1 cellular context compared by ENCODE assay signal in the genomic region with DNA sequence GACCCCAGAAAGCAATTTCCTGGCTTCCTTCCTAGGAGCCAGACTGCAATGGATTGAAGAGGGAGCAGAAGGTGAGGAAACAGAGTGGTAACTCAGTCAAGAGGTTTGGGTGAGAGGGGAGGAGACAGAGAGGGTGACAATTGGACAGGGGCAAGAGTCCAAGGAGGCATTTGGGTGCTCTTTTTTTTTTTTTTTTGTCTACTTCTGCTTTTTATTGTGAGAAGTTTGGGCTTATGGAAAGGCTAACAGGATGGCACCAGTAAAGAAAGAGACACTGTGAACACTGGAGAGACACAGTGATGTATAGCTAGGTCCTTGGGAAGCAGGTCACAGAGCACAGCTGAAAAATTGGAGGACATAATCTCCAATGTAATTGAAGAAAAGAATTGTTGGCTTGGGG.
A peak's percentile ranks its signal among the peaks of the same experiment; 100 is the strongest.
TF ChIP-seq lines count a peak whose summit lies in the region.

No MANE protein-coding gene starts in this region.

TF ChIP-seq in K562, 482 proteins besides CTCF, POLR2A, EP300 and RAD21:
- TF ChIP-seq, protein P1, sequence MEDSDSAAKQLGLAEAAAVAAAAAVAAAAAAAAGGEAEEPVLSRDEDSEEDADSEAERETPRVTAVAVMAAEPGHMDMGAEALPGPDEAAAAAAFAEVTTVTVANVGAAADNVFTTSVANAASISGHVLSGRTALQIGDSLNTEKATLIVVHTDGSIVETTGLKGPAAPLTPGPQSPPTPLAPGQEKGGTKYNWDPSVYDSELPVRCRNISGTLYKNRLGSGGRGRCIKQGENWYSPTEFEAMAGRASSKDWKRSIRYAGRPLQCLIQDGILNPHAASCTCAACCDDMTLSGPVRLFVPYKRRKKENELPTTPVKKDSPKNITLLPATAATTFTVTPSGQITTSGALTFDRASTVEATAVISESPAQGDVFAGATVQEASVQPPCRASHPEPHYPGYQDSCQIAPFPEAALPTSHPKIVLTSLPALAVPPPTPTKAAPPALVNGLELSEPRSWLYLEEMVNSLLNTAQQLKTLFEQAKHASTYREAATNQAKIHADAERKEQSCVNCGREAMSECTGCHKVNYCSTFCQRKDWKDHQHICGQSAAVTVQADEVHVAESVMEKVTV (CRISPR knock-in tag; IDR thresholded peaks at IDR 0.05): no peak
- peak; percentile 66 for TF ChIP-seq ZBTB40 (IDR thresholded peaks at IDR 0.05)
- no peak for TF ChIP-seq ZBTB40 (CRISPR knock-in tag; IDR thresholded peaks at IDR 0.05)
